7 cellular contexts compared by ENCODE assay signal in genomic region chr17:64420143-64420670, GRCh38. TPM values are rescaled to one million over a fixed set of nuclear protein-coding genes. Genes with fewer than 3 reads are reported as not detected.
A peak's percentile ranks its signal among the peaks of the same experiment; 100 is the strongest.
DNase-seq lines count a peak whose midpoint lies in the region; ATAC-seq lines count a peak whose summit lies in the region.

No MANE protein-coding gene starts in this region.

- no peak overlapping the region for H3K23ac ChIP-seq in trophoblast cell (ENCODE audit: low read length)

- no peak overlapping the region for H4K8ac ChIP-seq in trophoblast cell (ENCODE audit: low read depth, low read length)

- peak; percentile 72 to 80 for ATAC-seq in activated T-cell treated with anti-CD3 and anti-CD28 coated beads, Interleukin-2, amount 50 U/mL, for 4 hours
- ATAC-seq in GM18907 (IDR thresholded peaks at IDR 0.05; ENCODE audit: unreplicated experiment), result no peak

- no peak overlapping the region for H2BK5ac ChIP-seq in trophoblast cell (ENCODE audit: low read depth, low read length, poor library complexity)

- H3K27me3 ChIP-seq in trophoblast cell (ENCODE audit: insufficient read depth, low read length), result no peaks in the 10 kb centered on the region

- H3K4me1 ChIP-seq in trophoblast cell (ENCODE audit: control insufficient read depth in 1 of 2, insufficient read depth in 2 of 2, low read length in 2 of 2), result no peaks in the 10 kb centered on the region

- H3K36me3 Mint-ChIP-seq in activated T-cell treated with anti-CD3 and anti-CD28 coated beads, Interleukin-2, amount 50 U/mL, for 4 hours (ENCODE audit: insufficient read depth), result no peaks in the 10 kb centered on the region

- no peak overlapping the region for H3K18ac ChIP-seq in trophoblast cell (ENCODE audit: low read length)

- H3K36me3 ChIP-seq in trophoblast cell (ENCODE audit: control insufficient read depth in 1 of 2, insufficient read depth in 2 of 2, low read length in 2 of 2), result no peaks in the 10 kb centered on the region

- no peak overlapping the region for H4K91ac ChIP-seq in trophoblast cell (ENCODE audit: low read depth, low read length)

- H3K9me3 Mint-ChIP-seq in activated T-cell treated with anti-CD3 and anti-CD28 coated beads, Interleukin-2, amount 50 U/mL, for 4 hours, result no peaks in the 10 kb centered on the region

- H3K4me3 ChIP-seq in trophoblast cell (ENCODE audit: low read depth, low read length), result no peak overlapping the region

- no peaks in the 10 kb centered on the region for H3K79me1 ChIP-seq in trophoblast cell (ENCODE audit: low read length)

- no peak overlapping the region for H2AFZ ChIP-seq in trophoblast cell (ENCODE audit: insufficient read depth, low read length, poor library complexity)

- H3K4me2 ChIP-seq in trophoblast cell (ENCODE audit: low read length), result no peak overlapping the region

- no peak overlapping the region for H3K4me3 Mint-ChIP-seq in activated T-cell treated with anti-CD3 and anti-CD28 coated beads, Interleukin-2, amount 50 U/mL, for 4 hours

- WGBS in trophoblast cell (ENCODE audit: extremely low coverage, insufficient coverage, insufficient read length), result no CpG with 5 or more reads among the region's 6 CpGs

- H3K4me1 Mint-ChIP-seq in activated T-cell treated with anti-CD3 and anti-CD28 coated beads, Interleukin-2, amount 50 U/mL, for 4 hours (ENCODE audit: low read depth), result no peaks in the 10 kb centered on the region

- H3K79me2 ChIP-seq in trophoblast cell (ENCODE audit: control insufficient read depth, insufficient read depth, low read length, poor library complexity), result no peaks in the 10 kb centered on the region

- H2AK5ac ChIP-seq in trophoblast cell (ENCODE audit: low read length), result no peak overlapping the region

- H2BK120ac ChIP-seq in trophoblast cell (ENCODE audit: insufficient read depth, low read length, poor library complexity), result no peak overlapping the region

- H3K9ac ChIP-seq in trophoblast cell (ENCODE audit: low read length), result no peak overlapping the region

- H3K27ac ChIP-seq in trophoblast cell (ENCODE audit: low read depth, low read length), result no peak overlapping the region

- H3K27me3 Mint-ChIP-seq in activated T-cell treated with anti-CD3 and anti-CD28 coated beads, Interleukin-2, amount 50 U/mL, for 4 hours (ENCODE audit: low read depth), result no peaks in the 10 kb centered on the region

- peak; percentile 81 for DNase-seq in EL
- DNase-seq in HT-29 (ENCODE audit: low spot score), result peak; percentile 91
- peak; percentile 61 for DNase-seq in NCI-H526 treated with DMSO at 0.1 percent for 48 hours (lab: John Stamatoyannopoulos, UW)
- DNase-seq in activated T-cell treated with anti-CD3 and anti-CD28 coated beads, Interleukin-2, amount 50 U/mL, for 4 hours, result no peak
- DNase-seq in glomerular endothelial cell (ENCODE audit: extremely low read depth, low read depth, low spot score), result peak; percentile 61
- DNase-seq in trophoblast cell, result peak; percentile 31 to 91

- no peaks in the 10 kb centered on the region for H3K9me3 ChIP-seq in trophoblast cell (ENCODE audit: insufficient read depth, low read depth, low read length)

- H3K4ac ChIP-seq in trophoblast cell (ENCODE audit: low read depth, low read length), result no peak overlapping the region

- no peak overlapping the region for H4K12ac ChIP-seq in trophoblast cell (ENCODE audit: low read depth, low read length)

- no peak overlapping the region for H2BK12ac ChIP-seq in trophoblast cell (ENCODE audit: low read length)

- H3K14ac ChIP-seq in trophoblast cell (ENCODE audit: low read length), result no peak overlapping the region

RNA-seq across cellular contexts. Expression of gene MILR1, which starts 28.7 kb away (rescaled TPM):
- total RNA-seq in HT-29 (2014; rRNA removed; shearing (Covaris generic)), result 0.71 and 2.5 TPM in 2 replicates
- total RNA-seq in activated T-cell treated with anti-CD3 and anti-CD28 coated beads, Interleukin-2, amount 50 U/mL, for 4 hours, result not detected
- total RNA-seq in glomerular endothelial cell, result 4.5 and 6.0 TPM in 2 replicates
- polyA plus RNA-seq in trophoblast cell (2013), result 0.18 and 0.29 TPM in 2 replicates

RNA-seq across cellular contexts. Expression of gene PECAM1, which starts 29.5 kb away (rescaled TPM):
- total RNA-seq in HT-29 (2014; rRNA removed; shearing (Covaris generic)), result 0.57 and 2.2 TPM in 2 replicates
- 10 to 100 TPM in 1 of 3 donors, 1 to 10 TPM in 2; 1.8 to 10.0 (median 9.1) TPM for total RNA-seq in activated T-cell treated with anti-CD3 and anti-CD28 coated beads, Interleukin-2, amount 50 U/mL, for 4 hours
- total RNA-seq in glomerular endothelial cell, result 1,094 and 1,415 TPM in 2 replicates
- polyA plus RNA-seq in trophoblast cell (2013), result 0.04 and 0.07 TPM in 2 replicates

Comparison
In these comparisons a context has a peak if more than half of its experiments do, and no peak if none do; other contexts are left out.
1. RNA of gene PECAM1, which starts 29.5 kb away (total RNA-seq): 1,094 to 1,415 TPM in glomerular endothelial cell; 1.8 to 10.0 TPM in activated T-cell treated with anti-CD3 and anti-CD28 coated beads, Interleukin-2, amount 50 U/mL, for 4 hours and 0.57 to 2.2 TPM in HT-29; every median in the first group is over 10 times any median in the second.